ENCODE assay signal across 2 cellular contexts in the genomic region with DNA sequence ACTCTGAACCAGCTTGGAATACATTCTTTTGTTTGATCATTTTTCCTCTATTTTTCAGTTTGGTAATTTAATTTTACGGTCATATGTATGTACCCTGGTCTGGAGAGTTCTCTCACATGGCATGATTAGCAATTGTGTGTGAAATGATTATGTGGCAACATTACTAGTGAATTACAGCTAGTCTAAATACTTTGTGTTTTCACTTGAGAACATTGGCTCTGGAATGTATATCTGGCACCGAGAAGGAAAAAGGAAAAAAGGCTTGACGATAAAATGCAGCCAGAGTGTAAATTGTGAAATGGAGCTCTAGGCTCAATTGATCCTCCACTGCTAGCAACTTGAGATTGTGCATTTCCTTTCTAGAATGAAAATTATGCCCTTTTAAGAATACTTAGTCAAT.
TF ChIP-seq lines count a peak whose summit lies in the region.

No MANE protein-coding gene starts in this region.

TF ChIP-seq in IMR-90, 13 proteins besides CTCF, POLR2A, EP300 and RAD21 (continued from another document):
- TF ChIP-seq MXI1 (IDR thresholded peaks at IDR 0.05; ENCODE audit: borderline replicate concordance, low read depth, low read length): no peak
- TF ChIP-seq MAFK (IDR thresholded peaks at IDR 0.05; ENCODE audit: low read depth, low read length): no peak
- TF ChIP-seq RCOR1 (IDR thresholded peaks at IDR 0.05; ENCODE audit: insufficient replicate concordance, low read length): no peak

TF ChIP-seq in endothelial cell of umbilical vein, 7 proteins besides CTCF, POLR2A, EP300 and RAD21:
- TF ChIP-seq, protein P1, sequence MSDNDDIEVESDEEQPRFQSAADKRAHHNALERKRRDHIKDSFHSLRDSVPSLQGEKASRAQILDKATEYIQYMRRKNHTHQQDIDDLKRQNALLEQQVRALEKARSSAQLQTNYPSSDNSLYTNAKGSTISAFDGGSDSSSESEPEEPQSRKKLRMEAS (IDR thresholded peaks at IDR 0.05; ENCODE audit: insufficient read depth, insufficient read length): no peak
- TF ChIP-seq MYC (IDR thresholded peaks at IDR 0.05; ENCODE audit: low read depth, low read length): no peak
- TF ChIP-seq GATA2 (IDR thresholded peaks at IDR 0.05; ENCODE audit: insufficient read depth, insufficient read length, low read depth, low read length): no peak
- TF ChIP-seq FOS (IDR thresholded peaks at IDR 0.05; ENCODE audit: borderline replicate concordance, insufficient read depth, low read length): no peak
- TF ChIP-seq JUN (IDR thresholded peaks at IDR 0.05; ENCODE audit: borderline replicate concordance, insufficient read depth, insufficient read length, low read depth): no peak
- no peak for TF ChIP-seq POLR2AphosphoS5 (IDR thresholded peaks at IDR 0.05; ENCODE audit: insufficient read depth, low read depth, low read length)
